ENCODE assay signal across 1 cellular context in the genomic region with DNA sequence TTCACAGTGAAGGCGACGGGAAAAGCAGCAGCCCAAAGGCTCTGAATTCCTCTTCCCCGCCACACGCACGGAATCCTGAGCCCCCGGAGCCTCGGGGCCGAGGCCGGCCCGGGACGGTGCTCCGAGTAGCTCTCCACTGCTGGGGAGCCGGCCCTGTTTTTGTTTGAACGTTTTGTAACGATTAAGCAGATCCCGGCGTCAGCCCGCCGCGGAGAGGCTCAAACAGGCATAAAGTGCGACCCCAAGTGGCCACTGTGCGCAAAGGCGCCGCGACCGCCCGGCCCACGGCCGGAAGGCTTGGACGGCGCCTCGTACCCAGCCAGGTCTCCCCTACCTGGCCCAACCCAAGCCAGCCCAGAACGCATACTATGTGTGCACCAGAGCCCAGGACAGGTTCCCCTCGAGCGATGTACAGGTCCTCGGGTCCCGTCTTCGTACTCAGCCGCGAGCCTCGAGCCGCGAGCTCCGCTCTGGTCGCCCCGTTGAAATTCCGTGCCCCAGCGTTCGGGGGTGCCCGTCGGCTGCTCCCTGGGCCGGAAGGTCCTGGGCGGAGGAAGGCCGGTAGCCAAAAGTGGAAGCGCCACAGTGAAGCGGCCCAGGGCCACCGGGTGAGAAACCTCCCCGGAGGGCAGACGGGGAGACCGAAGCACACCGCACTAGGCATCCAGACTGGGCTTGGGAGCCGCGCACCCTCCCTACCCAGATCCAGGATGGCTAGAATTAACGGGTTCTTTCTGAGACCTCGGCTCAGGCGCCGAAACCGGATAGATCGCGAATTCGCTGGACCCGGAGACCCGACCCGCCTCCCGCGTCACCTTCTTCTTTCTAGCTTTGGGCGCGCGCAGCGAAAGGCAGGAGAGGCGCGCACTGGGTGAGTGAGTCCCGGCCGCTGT.
A peak's percentile ranks its signal among the peaks of the same experiment; 100 is the strongest.
TF ChIP-seq lines count a peak whose summit lies in the region.

No MANE protein-coding gene starts in this region.

TF ChIP-seq in HepG2, 621 proteins besides CTCF, POLR2A, EP300 and RAD21 (continued from another document):
- TF ChIP-seq, protein P1, sequence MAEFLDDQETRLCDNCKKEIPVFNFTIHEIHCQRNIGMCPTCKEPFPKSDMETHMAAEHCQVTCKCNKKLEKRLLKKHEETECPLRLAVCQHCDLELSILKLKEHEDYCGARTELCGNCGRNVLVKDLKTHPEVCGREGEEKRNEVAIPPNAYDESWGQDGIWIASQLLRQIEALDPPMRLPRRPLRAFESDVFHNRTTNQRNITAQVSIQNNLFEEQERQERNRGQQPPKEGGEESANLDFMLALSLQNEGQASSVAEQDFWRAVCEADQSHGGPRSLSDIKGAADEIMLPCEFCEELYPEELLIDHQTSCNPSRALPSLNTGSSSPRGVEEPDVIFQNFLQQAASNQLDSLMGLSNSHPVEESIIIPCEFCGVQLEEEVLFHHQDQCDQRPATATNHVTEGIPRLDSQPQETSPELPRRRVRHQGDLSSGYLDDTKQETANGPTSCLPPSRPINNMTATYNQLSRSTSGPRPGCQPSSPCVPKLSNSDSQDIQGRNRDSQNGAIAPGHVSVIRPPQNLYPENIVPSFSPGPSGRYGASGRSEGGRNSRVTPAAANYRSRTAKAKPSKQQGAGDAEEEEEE (CRISPR knock-in tag; IDR thresholded peaks at IDR 0.05; ENCODE audit: borderline replicate concordance) = peak; percentile 88; the same call in 1 of the 2 replicates
- TF ChIP-seq, protein P2, sequence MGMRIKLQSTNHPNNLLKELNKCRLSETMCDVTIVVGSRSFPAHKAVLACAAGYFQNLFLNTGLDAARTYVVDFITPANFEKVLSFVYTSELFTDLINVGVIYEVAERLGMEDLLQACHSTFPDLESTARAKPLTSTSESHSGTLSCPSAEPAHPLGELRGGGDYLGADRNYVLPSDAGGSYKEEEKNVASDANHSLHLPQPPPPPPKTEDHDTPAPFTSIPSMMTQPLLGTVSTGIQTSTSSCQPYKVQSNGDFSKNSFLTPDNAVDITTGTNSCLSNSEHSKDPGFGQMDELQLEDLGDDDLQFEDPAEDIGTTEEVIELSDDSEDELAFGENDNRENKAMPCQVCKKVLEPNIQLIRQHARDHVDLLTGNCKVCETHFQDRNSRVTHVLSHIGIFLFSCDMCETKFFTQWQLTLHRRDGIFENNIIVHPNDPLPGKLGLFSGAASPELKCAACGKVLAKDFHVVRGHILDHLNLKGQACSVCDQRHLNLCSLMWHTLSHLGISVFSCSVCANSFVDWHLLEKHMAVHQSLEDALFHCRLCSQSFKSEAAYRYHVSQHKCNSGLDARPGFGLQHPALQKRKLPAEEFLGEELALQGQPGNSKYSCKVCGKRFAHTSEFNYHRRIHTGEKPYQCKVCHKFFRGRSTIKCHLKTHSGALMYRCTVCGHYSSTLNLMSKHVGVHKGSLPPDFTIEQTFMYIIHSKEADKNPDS (CRISPR knock-in tag; IDR thresholded peaks at IDR 0.05) = no peak
- no peak for TF ChIP-seq ZNF746 (CRISPR knock-in tag; IDR thresholded peaks at IDR 0.05)
- TF ChIP-seq ARID2 (CRISPR knock-in tag; IDR thresholded peaks at IDR 0.05; ENCODE audit: borderline replicate concordance) = no peak
